ENCODE assay signal across 9 cellular contexts in genomic region chr3:45554001-45554691, GRCh38. TPM values are rescaled to one million over a fixed set of nuclear protein-coding genes. Genes with fewer than 3 reads are reported as not detected.
DNase-seq lines count a peak whose midpoint lies in the region; ATAC-seq, FAIRE-seq and TF ChIP-seq lines count a peak whose summit lies in the region.
"Had no signal": no experiment of that assay in that cellular context is flagged by ENCODE, and none has a peak within 500 bp of the region (broad histone marks: within the 10 kb centered on the region; RNA-seq: fewer than 3 reads in every experiment).

No MANE protein-coding gene starts in this region.

- peak overlapping the region; percentile 46; the same call in 1 of the 2 replicates for H2AFZ ChIP-seq in K562 (ENCODE audit: low read depth, low read length)

- no peak for TF ChIP-seq POLR2A in K562 (conservative IDR thresholded peaks at IDR 0.05)

- DNase-seq in NCI-H82 (lab: John Stamatoyannopoulos, UW): peak; percentile 20
- no peak for DNase-seq in NCI-H82 treated with DMSO at 0.1 percent for 48 hours (lab: John Stamatoyannopoulos, UW; ENCODE audit: unreplicated experiment)
- peak; percentile 30 for DNase-seq in HK-2 (ENCODE audit: unreplicated experiment)
- DNase-seq in K562 (ENCODE audit: extremely low read depth in 1 of 4, low spot score in 3 of 4): peak in 3 of 4 experiments; percentile 26 to 71 (median 43)
- no peak for DNase-seq in activated CD4-positive, alpha-beta T cell treated with anti-CD3 and anti-CD28 coated beads, Interleukin-2, amount 50 U/mL, for 1 hour
- no peak for DNase-seq in posterior cingulate gyrus
- DNase-seq in HT-29 (ENCODE audit: low spot score): no peak

- H3K9me1 ChIP-seq in K562 (ENCODE audit: control insufficient read depth, insufficient read depth, low read length): no peaks in the 10 kb centered on the region

- H3K27ac ChIP-seq in K562 (ENCODE audit: extremely low read depth, low read depth, low read length) (no peak overlapping the region), mucosa of rectum (ENCODE audit: low read depth in 2 of 2, low read length in 2 of 2) (peak overlapping the region; percentile 32 to 62)

- in situ Hi-C loops in K562 (cut with MboI): no loop called here

- H4K20me1 ChIP-seq in K562 (replicated peaks; ENCODE audit: control insufficient read depth, insufficient read depth, low read length): no peaks in the 10 kb centered on the region

- H3K27me3 ChIP-seq in K562 (ENCODE audit: control insufficient read depth in 2 of 2, insufficient read depth in 2 of 2, low read length in 2 of 2) (no peaks in the 10 kb centered on the region), mucosa of rectum (ENCODE audit: control insufficient read depth in 2 of 2, insufficient read depth in 2 of 2, low read length in 2 of 2) (no peaks in the 10 kb centered on the region)
- H3K27me3 ChIP-seq: upper lobe of left lung had no signal

- no TSS peak for BruUV-seq in K562 (replicated peaks; lab: Mats Ljungman, UMichigan)

- CTCF ChIA-PET in K562 (lab: Yijun Ruan, JAX; ENCODE audit: low intra/inter-chr PET ratio): interaction anchor here (0.6 kb wide), 1 partner anchor 104 kb away, joined by 3 read pairs; no protein-coding TSS in a partner anchor

- peak overlapping the region in 1 of 2 experiments; percentile 39; a peak in 1 of 4 replicates for H3K9ac ChIP-seq in K562 (ENCODE audit: insufficient read depth in 1 of 2, low read depth in 2 of 2, low read length in 2 of 2)
- H3K9ac ChIP-seq in mucosa of rectum (ENCODE audit: low read depth in 1 of 2, low read length in 2 of 2): no peak overlapping the region

- WGBS in K562 (ENCODE audit: insufficient coverage, low coverage, missing lambda C conversion rate): 31% methylated on average over 4 of the region's 4 CpGs

- TF ChIP-seq RAD21 in K562 (CRISPR knock-in tag; conservative IDR thresholded peaks at IDR 0.05 in 1 of 2, IDR thresholded peaks at IDR 0.05 in 1 of 2): no peak

- POLR2A ChIA-PET in K562 (lab: Yijun Ruan, JAX): interaction anchor here (1.0 to 1.6 kb wide), 3 partner anchors 9 to 24 kb away, joined by 3 to 8 read pairs (median 6); no protein-coding TSS in a partner anchor

- H3K36me3 ChIP-seq in K562 (ENCODE audit: control insufficient read depth, insufficient read depth, low read length): no peaks in the 10 kb centered on the region
- H3K36me3 ChIP-seq in mucosa of rectum (ENCODE audit: control insufficient read depth in 2 of 2, insufficient read depth in 2 of 2, low read length in 2 of 2): no peaks in the 10 kb centered on the region
- H3K36me3 ChIP-seq: upper lobe of left lung had no signal

- peaks cover 35 to 47% of the 10 kb centered on the region in 2 experiments for H3K4me1 ChIP-seq in K562 (replicated peaks in 1 of 2; ENCODE audit: control insufficient read depth in 2 of 2, insufficient read depth in 2 of 2, low read length in 2 of 2)
- peaks cover 16 to 21% of the 10 kb centered on the region in 2 donors for H3K4me1 ChIP-seq in mucosa of rectum (ENCODE audit: control insufficient read depth in 2 of 2, insufficient read depth in 2 of 2, low read length in 2 of 2)

- H3K9me3 ChIP-seq in K562 (replicated peaks; ENCODE audit: control insufficient read depth, insufficient read depth, low read depth, low read length) (no peaks in the 10 kb centered on the region), mucosa of rectum (ENCODE audit: control insufficient read depth in 2 of 2, low read length in 2 of 2) (no peaks in the 10 kb centered on the region)
- H3K9me3 ChIP-seq: upper lobe of left lung had no signal

- H3K4me3 ChIP-seq in K562 (no peak overlapping the region), mucosa of rectum (ENCODE audit: low read length in 2 of 2) (no peak overlapping the region)
- H3K4me3 ChIP-seq: upper lobe of left lung had no signal

- no peak for TF ChIP-seq EP300 in K562 (IDR thresholded peaks at IDR 0.05; ENCODE audit: low read length)

- intact Hi-C loops in K562 (cut with micrococcal nuclease): no loop called here
- intact Hi-C loops in posterior cingulate gyrus (cut with DNase I): loop anchor here (5.0 kb wide), 1 partner anchor 43 kb away; no protein-coding TSS in a partner anchor

- H3K79me2 ChIP-seq in K562 (ENCODE audit: control insufficient read depth, insufficient read depth, low read length): no peaks in the 10 kb centered on the region

- ATAC-seq in K562: peak; percentile 7; the same call in 1 of the 3 replicates

- no peak for TF ChIP-seq CTCF in K562 (IDR thresholded peaks at IDR 0.05 in 2 of 3, conservative IDR thresholded peaks at IDR 0.05 in 1 of 3; ENCODE audit: insufficient read depth in 2 of 3, low read depth in 1 of 3, low read length in 3 of 3)

- peak; percentile 48 for FAIRE-seq in K562 (lab: Jason Lieb, UNC)

- H3K4me2 ChIP-seq in K562 (ENCODE audit: insufficient read depth, low read length): no peak overlapping the region

TF ChIP-seq in K562, 482 proteins besides CTCF, POLR2A, EP300 and RAD21 (continues in another document):
- TF ChIP-seq GATAD2A (IDR thresholded peaks at IDR 0.05): 0 out of 2 replicates have a peak, but pooled peaks have one; percentile 35
- TF ChIP-seq ARID1B (IDR thresholded peaks at IDR 0.05): 0 out of 2 replicates have a peak, but pooled peaks have one; percentile 10
- no peak for TF ChIP-seq ZNF277 (CRISPR knock-in tag; IDR thresholded peaks at IDR 0.05; ENCODE audit: borderline replicate concordance)
- TF ChIP-seq CBFA2T3 (IDR thresholded peaks at IDR 0.05): peak; percentile 54
- TF ChIP-seq BRD4 (IDR thresholded peaks at IDR 0.05): no peak
- TF ChIP-seq MEF2D (tag; conservative IDR thresholded peaks at IDR 0.05; ENCODE audit: low read depth): no peak
- TF ChIP-seq TFAP4 (CRISPR knock-in tag; IDR thresholded peaks at IDR 0.05; ENCODE audit: borderline replicate concordance): peak; percentile 82; the same call in 1 of the 2 replicates
- no peak for TF ChIP-seq FOXO4 (CRISPR knock-in tag; IDR thresholded peaks at IDR 0.05)

RNA-seq across cellular contexts. Expression of gene LIMD1, which starts 40.4 kb away (rescaled TPM):
- total RNA-seq in K562 (2011; cell fraction: chromatin; rRNA removed; ENCODE audit: low replicate concordance): 68.0 and 142 TPM in 2 replicates
- total RNA-seq in K562 (2011; cell fraction: nucleolus; rRNA removed): 68.2 and 70.8 TPM in 2 replicates
- total RNA-seq in K562 (2011; cell fraction: nucleoplasm; rRNA removed): 73.4 and 82.1 TPM in 2 replicates
- total RNA-seq in K562 (2014; rRNA removed) (12.4 and 19.0 TPM in 2 replicates), K562 (2014; rRNA removed; fragmentation: Illumina TruSeq; extraction: Trizol) (12.9 and 15.4 TPM in 2 replicates), K562 (2015; rRNA removed; fragmentation: Illumina TruSeq; extraction: Trizol) (15.8 and 17.7 TPM in 2 replicates), K562 (2021) (31.2 and 34.5 TPM in 2 replicates)
- polyA plus RNA-seq in K562 (2011; rRNA removed) (21.2 and 25.8 TPM in 2 replicates), K562 (2014; fragmentation: Illumina TruSeq; extraction: Trizol) (15.7 and 16.9 TPM in 2 replicates), K562 (2014; fragmentation: Nextera tagmentation; extraction: Ambion mirVana) (1 to 10 TPM; 1.3 to 1.4 TPM), K562 (2014; rRNA removed) (15.6 and 17.5 TPM in 2 replicates)
- 17.5 and 23.9 TPM in 2 replicates for polyA plus RNA-seq in K562 (2011; cell fraction: cytosol; rRNA removed)
- 64.7 and 116 TPM in 2 replicates for polyA plus RNA-seq in K562 (2011; cell fraction: nucleus; rRNA removed)
- 16.4 and 17.1 TPM in 2 replicates for polyA plus RNA-seq in K562 (2012)
- 20.8 and 31.8 TPM in 2 replicates for polyA minus RNA-seq in K562 (2011; rRNA and poly(A)+ RNA removed)
- 22.5 and 23.9 TPM in 2 replicates for polyA minus RNA-seq in K562 (2011; cell fraction: cytosol; rRNA and poly(A)+ RNA removed)
- polyA minus RNA-seq in K562 (2011; cell fraction: nucleus; rRNA and poly(A)+ RNA removed): 27.7 and 31.9 TPM in 2 replicates
- total RNA-seq in HT-29 (2014; rRNA removed; shearing (Covaris generic)): 14.5 and 17.1 TPM in 2 replicates

Comparison
In these comparisons a context has a peak if more than half of its experiments do, and no peak if none do; other contexts are left out.
1. DNase-seq: peak in NCI-H82 (single experiment), HK-2 (single experiment) and K562 (3 of 4); none in NCI-H82 treated with DMSO at 0.1 percent for 48 hours (single experiment), activated CD4-positive, alpha-beta T cell treated with anti-CD3 and anti-CD28 coated beads, Interleukin-2, amount 50 U/mL, for 1 hour (single experiment), posterior cingulate gyrus (0 of 10) and HT-29 (single experiment).